In genomic region chr10:128417776-128418175, GRCh38 we compare ENCODE assay signal across 20 cellular contexts.
"Had no signal": no experiment of that assay in that cellular context is flagged by ENCODE, and none has a peak within 500 bp of the region (broad histone marks: within the 10 kb centered on the region; RNA-seq: fewer than 3 reads in every experiment).

No MANE protein-coding gene starts in this region.

- H2AFZ ChIP-seq: hepatocyte had no signal

- H3K36me3 ChIP-seq: esophagus muscularis mucosa, gastroesophageal sphincter, heart left ventricle, left lung, lower lobe of right lung had no signal

- H3K4me2 ChIP-seq: hepatocyte had no signal

- H3K27ac ChIP-seq: coronary artery, dorsolateral prefrontal cortex, esophagus muscularis mucosa, foreskin keratinocyte, gastroesophageal sphincter, heart left ventricle, hepatocyte, left lung, lower lobe of right lung had no signal

- H3K27me3 ChIP-seq: foreskin keratinocyte, hepatocyte had no signal

- ATAC-seq: foreskin keratinocyte, gastroesophageal sphincter, heart left ventricle, left lung, left ventricle myocardium superior, lower lobe of right lung, mucosa of descending colon had no signal

- H3K4me1 ChIP-seq: esophagus muscularis mucosa, foreskin keratinocyte, gastroesophageal sphincter, heart left ventricle, left lung, lower lobe of right lung had no signal

- H3K9me3 ChIP-seq: esophagus muscularis mucosa, gastroesophageal sphincter, heart left ventricle, left lung, lower lobe of right lung, mucosa of descending colon had no signal

- H3K4me3 ChIP-seq: coronary artery, dorsolateral prefrontal cortex, esophagus muscularis mucosa, gastroesophageal sphincter, heart left ventricle, hepatocyte, left lung, lower lobe of right lung, mucosa of descending colon had no signal

- DNase-seq: dermis blood vessel endothelial cell; dorsolateral prefrontal cortex; effector CD4-positive, alpha-beta T cell; effector memory CD4-positive, alpha-beta T cell; foreskin keratinocyte; heart left ventricle; hypothalamus; immature natural killer cell; kidney; kidney glomerular epithelial cell; left lung; left ventricle myocardium superior; lower lobe of right lung; mesenchymal stem cell; mucosa of descending colon; naive B cell had no signal
